ENCODE assay signal across 14 cellular contexts in genomic region chr1:217917277-217917887, GRCh38.
DNase-seq lines count a peak whose midpoint lies in the region; TF ChIP-seq lines count a peak whose summit lies in the region.
"Had no signal": no experiment of that assay in that cellular context is flagged by ENCODE, and none has a peak within 500 bp of the region (broad histone marks: within the 10 kb centered on the region; RNA-seq: fewer than 3 reads in every experiment).

No MANE protein-coding gene starts in this region.

- H2BK12ac ChIP-seq in mesenchymal stem cell (ENCODE audit: low read length in 2 of 2) = no peak overlapping the region

- H3K79me2 ChIP-seq in MM.1S (ENCODE audit: low read length) (no peaks in the 10 kb centered on the region), smooth muscle cell (ENCODE audit: low read depth) (no peaks in the 10 kb centered on the region)

- H3K9ac ChIP-seq in MM.1S (ENCODE audit: low read length) = no peak overlapping the region
- no peak overlapping the region for H3K9ac ChIP-seq in mesenchymal stem cell (ENCODE audit: low read length)
- H3K9ac ChIP-seq in smooth muscle cell (ENCODE audit: low read depth) = no peak overlapping the region

- no peaks in the 10 kb centered on the region for H3K79me1 ChIP-seq in mesenchymal stem cell (replicated peaks; ENCODE audit: low read length, poor library complexity, severe bottlenecking)

- H3K9me3 ChIP-seq in MM.1S (replicated peaks; ENCODE audit: insufficient read depth, low read length) (no peaks in the 10 kb centered on the region), mesenchymal stem cell (ENCODE audit: control insufficient read depth, low read length) (no peaks in the 10 kb centered on the region), smooth muscle cell (replicated peaks; ENCODE audit: low read depth) (no peaks in the 10 kb centered on the region)

- no peak overlapping the region for H2BK120ac ChIP-seq in mesenchymal stem cell (ENCODE audit: low read depth, low read length)

- H2BK5ac ChIP-seq in mesenchymal stem cell (ENCODE audit: low read depth, low read length, poor library complexity, severe bottlenecking) = no peak overlapping the region

- WGBS in mesenchymal stem cell = 74% methylated on average over 10 of the region's 13 CpGs
- WGBS in smooth muscle cell (ENCODE audit: low lambda C conversion rate) = 77% methylated on average over 13 of the region's 13 CpGs

- no peaks in the 10 kb centered on the region for H3F3A ChIP-seq in MM.1S (ENCODE audit: insufficient read depth, low read length)
- H3F3A ChIP-seq in smooth muscle cell (ENCODE audit: low read depth) = no peaks in the 10 kb centered on the region

- no peaks in the 10 kb centered on the region for H3K9me2 ChIP-seq in MM.1S (replicated peaks; ENCODE audit: insufficient read depth, low read length)

- H3K18ac ChIP-seq in mesenchymal stem cell (ENCODE audit: low read depth in 1 of 2, low read length in 2 of 2) = no peak overlapping the region

- H3K4me2 ChIP-seq in MM.1S (ENCODE audit: low read depth, low read length) (no peak overlapping the region), mesenchymal stem cell (ENCODE audit: low read length, poor library complexity, severe bottlenecking) (no peak overlapping the region), smooth muscle cell (no peak overlapping the region)

- no peak overlapping the region for H4K91ac ChIP-seq in mesenchymal stem cell (ENCODE audit: low read length)

- no peak overlapping the region for H2AK5ac ChIP-seq in mesenchymal stem cell (ENCODE audit: low read length, severe bottlenecking)

- no peak overlapping the region for H4K8ac ChIP-seq in mesenchymal stem cell (ENCODE audit: low read length)

- no peak overlapping the region for H2BK15ac ChIP-seq in mesenchymal stem cell (ENCODE audit: low read depth, poor library complexity, severe bottlenecking)

- TF ChIP-seq CTCF in MM.1S (IDR thresholded peaks at IDR 0.05; ENCODE audit: low read length) (peak; percentile 21; the same call in 1 of the 2 replicates), smooth muscle cell (IDR thresholded peaks at IDR 0.05; ENCODE audit: borderline replicate concordance, insufficient read depth, poor library complexity, severe bottlenecking) (no peak)

- no peak overlapping the region for H3K27ac ChIP-seq in MM.1S (ENCODE audit: low read length)
- H3K27ac ChIP-seq in mesenchymal stem cell (ENCODE audit: low read length, poor library complexity, severe bottlenecking) = no peak overlapping the region
- H3K27ac ChIP-seq in smooth muscle cell (ENCODE audit: low read depth) = no peak overlapping the region

- H3K4me1 ChIP-seq in MM.1S (ENCODE audit: low read length) = no peaks in the 10 kb centered on the region
- no peaks in the 10 kb centered on the region for H3K4me1 ChIP-seq in mesenchymal stem cell (ENCODE audit: control insufficient read depth, insufficient read depth, low read depth, low read length)
- no peaks in the 10 kb centered on the region for H3K4me1 ChIP-seq in smooth muscle cell (ENCODE audit: low read depth)

- H4K20me1 ChIP-seq in MM.1S (ENCODE audit: insufficient read depth, low read length) (no peaks in the 10 kb centered on the region), smooth muscle cell (ENCODE audit: low read depth) (no peaks in the 10 kb centered on the region)

- H3K4me3 ChIP-seq in MM.1S (ENCODE audit: low read length) = no peak overlapping the region
- H3K4me3 ChIP-seq in mesenchymal stem cell (ENCODE audit: insufficient read depth in 1 of 2, low read depth in 1 of 2, low read length in 2 of 2) = no peak overlapping the region
- H3K4me3 ChIP-seq in smooth muscle cell = no peak overlapping the region
- H3K4me3 ChIP-seq: GM12878 had no signal

- H3K14ac ChIP-seq in mesenchymal stem cell (ENCODE audit: low read length in 2 of 2) = no peak overlapping the region

- H3K23ac ChIP-seq in mesenchymal stem cell (ENCODE audit: low read length in 2 of 2) = no peak overlapping the region

- no peak overlapping the region for H3K4ac ChIP-seq in mesenchymal stem cell (ENCODE audit: low read depth in 1 of 2, low read length in 2 of 2)

- no peaks in the 10 kb centered on the region for H3K27me3 ChIP-seq in MM.1S (replicated peaks; ENCODE audit: insufficient read depth, low read length)
- H3K27me3 ChIP-seq in mesenchymal stem cell (ENCODE audit: control insufficient read depth in 1 of 2, insufficient read depth in 1 of 2, low read length in 2 of 2) = peaks cover 0 to 28% of the 10 kb centered on the region in 2 experiments
- H3K27me3 ChIP-seq in smooth muscle cell (ENCODE audit: low read depth) = no peaks in the 10 kb centered on the region

- H3K36me3 ChIP-seq in MM.1S (replicated peaks; ENCODE audit: insufficient read depth, low read length) = no peaks in the 10 kb centered on the region
- no peaks in the 10 kb centered on the region for H3K36me3 ChIP-seq in mesenchymal stem cell (ENCODE audit: control insufficient read depth in 1 of 2, insufficient read depth in 2 of 2, low read depth in 1 of 2, low read length in 2 of 2)
- no peaks in the 10 kb centered on the region for H3K36me3 ChIP-seq in smooth muscle cell (ENCODE audit: low read depth)

- DNase-seq in DMS 273 treated with DMSO at 0.1 percent for 48 hours (lab: John Stamatoyannopoulos, UW) (peak; percentile 69), MM.1S (no peak), NCI-H69 (lab: John Stamatoyannopoulos, UW) (peak; percentile 31), mesenchymal stem cell (no peak), DMS153 treated with DMSO at 0.1 percent for 48 hours (lab: John Stamatoyannopoulos, UW; ENCODE audit: unreplicated experiment) (no peak), smooth muscle cell (lab: John Stamatoyannopoulos, UW; ENCODE audit: unreplicated experiment) (no peak), H4 (ENCODE audit: low spot score) (no peak)
- DNase-seq: CD8-positive, alpha-beta memory T cell; DMS153; NCI-H1436 treated with DMSO at 0.1 percent for 48 hours; NCI-H2107; NCI-H510A treated with DMSO at 0.1 percent for 48 hours; SHP77 had no signal

- H2AFZ ChIP-seq in MM.1S (ENCODE audit: low read length) = 0 out of 2 replicates have a peak overlapping the region, but pooled peaks have one; percentile 11
- peak overlapping the region; percentile 10 for H2AFZ ChIP-seq in mesenchymal stem cell (ENCODE audit: low read depth, low read length)
- no peak overlapping the region for H2AFZ ChIP-seq in smooth muscle cell (ENCODE audit: low read depth)

Comparison
In these comparisons a context has a peak if more than half of its experiments do, and no peak if none do; other contexts are left out.
1. DNase-seq: peak in DMS 273 treated with DMSO at 0.1 percent for 48 hours (single experiment) and NCI-H69 (single experiment); none in MM.1S (single experiment), mesenchymal stem cell (single experiment), DMS153 treated with DMSO at 0.1 percent for 48 hours (single experiment), smooth muscle cell (single experiment) and H4 (single experiment).